Comparison of ENCODE assay signal across 20 cellular contexts in genomic region chr7:82012453-82012852, GRCh38.
"Had no signal": no experiment of that assay in that cellular context is flagged by ENCODE, and none has a peak within 500 bp of the region (broad histone marks: within the 10 kb centered on the region; RNA-seq: fewer than 3 reads in every experiment).

No MANE protein-coding gene starts in this region.

- DNase-seq: activated CD4-positive, CD25-positive, alpha-beta regulatory T cell treated with anti-CD3 and anti-CD28 coated beads, Interleukin-2, amount 50 U/mL, for 72 hours; activated naive CD4-positive, alpha-beta T cell treated with anti-CD3 and anti-CD28 coated beads, Interleukin-2, amount 10 ng/mL, durations not matched to agents 7 days and 5 days; activated T-cell treated with anti-CD3 and anti-CD28 coated beads for 4 hours; adrenal gland; effector CD4-positive, alpha-beta T cell; gastrocnemius medialis; mammary epithelial cell; naive thymus-derived CD4-positive, alpha-beta T cell; retina; stimulated activated CD4-positive, alpha-beta T cell treated with anti-CD3 and anti-CD28 coated beads, Interleukin-4, amount 100 ng/mL, for 24 hours; stimulated activated naive CD4-positive, alpha-beta T cell; T-cell; T-helper 9 cell; uterus had no signal

- H3K4me1 ChIP-seq: parathyroid adenoma, tibial nerve, uterus had no signal

- H3K27me3 Mint-ChIP-seq: activated naive CD4-positive, alpha-beta T cell treated with anti-CD3 and anti-CD28 coated beads, Interleukin-2, amount 10 ng/mL, durations not matched to agents 7 days and 5 days; naive thymus-derived CD4-positive, alpha-beta T cell; T-cell had no signal

- H3K36me3 ChIP-seq: gastrocnemius medialis, tibial nerve, uterus had no signal

- H3K9me3 ChIP-seq: adrenal gland, gastrocnemius medialis, tibial nerve, uterus had no signal

- H3K9ac ChIP-seq: parathyroid adenoma had no signal

- ATAC-seq: gastrocnemius medialis; left lobe of liver; naive thymus-derived CD4-positive, alpha-beta T cell; T-cell had no signal

- H3K27ac ChIP-seq: adrenal gland, coronary artery, gastrocnemius medialis, parathyroid adenoma, tibial nerve, uterus had no signal

- H3K4me3 Mint-ChIP-seq: activated naive CD4-positive, alpha-beta T cell treated with anti-CD3 and anti-CD28 coated beads, Interleukin-2, amount 10 ng/mL, durations not matched to agents 7 days and 5 days; naive thymus-derived CD4-positive, alpha-beta T cell; T-cell had no signal

- H3K4me3 ChIP-seq: adrenal gland, coronary artery, gastrocnemius medialis, tibial nerve, uterus had no signal

- H3K27ac Mint-ChIP-seq: activated naive CD4-positive, alpha-beta T cell treated with anti-CD3 and anti-CD28 coated beads, Interleukin-2, amount 10 ng/mL, durations not matched to agents 7 days and 5 days; naive thymus-derived CD4-positive, alpha-beta T cell; T-cell had no signal

- H3K36me3 Mint-ChIP-seq: activated naive CD4-positive, alpha-beta T cell treated with anti-CD3 and anti-CD28 coated beads, Interleukin-2, amount 10 ng/mL, durations not matched to agents 7 days and 5 days; naive thymus-derived CD4-positive, alpha-beta T cell; T-cell had no signal

- H3K27me3 ChIP-seq: adrenal gland, gastrocnemius medialis, tibial nerve, uterus had no signal

- H3K4me1 Mint-ChIP-seq: activated naive CD4-positive, alpha-beta T cell treated with anti-CD3 and anti-CD28 coated beads, Interleukin-2, amount 10 ng/mL, durations not matched to agents 7 days and 5 days; naive thymus-derived CD4-positive, alpha-beta T cell; T-cell had no signal

- H3K9me3 Mint-ChIP-seq: activated naive CD4-positive, alpha-beta T cell treated with anti-CD3 and anti-CD28 coated beads, Interleukin-2, amount 10 ng/mL, durations not matched to agents 7 days and 5 days; naive thymus-derived CD4-positive, alpha-beta T cell had no signal

- FAIRE-seq: endothelial cell of umbilical vein, keratinocyte had no signal
